In genomic region chr1:204457665-204458064, GRCh38 we compare ENCODE assay signal across 21 cellular contexts. TPM values are rescaled to one million over a fixed set of nuclear protein-coding genes. Genes with fewer than 3 reads are reported as not detected.
DNase-seq lines count a peak whose midpoint lies in the region; ATAC-seq and TF ChIP-seq lines count a peak whose summit lies in the region.
"Had no signal": no experiment of that assay in that cellular context is flagged by ENCODE, and none has a peak within 500 bp of the region (broad histone marks: within the 10 kb centered on the region; RNA-seq: fewer than 3 reads in every experiment).

No MANE protein-coding gene starts in this region.

- no peaks in the 10 kb centered on the region for H3K9me3 ChIP-seq in CD4-positive, alpha-beta T cell (ENCODE audit: control insufficient read depth, low read length)
- no peaks in the 10 kb centered on the region for H3K9me3 ChIP-seq in SK-N-MC (ENCODE audit: low read depth, low read length)
- H3K9me3 ChIP-seq: HAP-1, lower lobe of right lung, transverse colon had no signal

- peak overlapping the region; percentile 31 for H3K27ac Mint-ChIP-seq in CD4-positive, alpha-beta T cell
- peak overlapping the region; percentile 90 for H3K27ac Mint-ChIP-seq in glutamatergic neuron (ENCODE audit: unreplicated experiment)
- H3K27ac Mint-ChIP-seq: activated naive CD8-positive, alpha-beta T cell treated with anti-CD3 and anti-CD28 coated beads, Interleukin-2, amount 50 U/mL, for 24 hours; dendritic cell treated with granulocyte-macrophage colony-stimulating factor and Interleukin-4, amounts not matched to agents 40 ng/mL and 50 ng/mL, for 4 days had no signal

- peaks cover 51% of the 10 kb centered on the region for H3K4me1 Mint-ChIP-seq in CD4-positive, alpha-beta T cell (ENCODE audit: low read depth)
- H3K4me1 Mint-ChIP-seq in glutamatergic neuron (ENCODE audit: low read depth, unreplicated experiment): peaks cover 53% of the 10 kb centered on the region

- CTCF ChIA-PET in CD4-positive, alpha-beta T cell (lab: Charles Lee): interaction anchor here (1.2 kb wide), 1 partner anchor 12 kb away, joined by 5 read pairs; no protein-coding TSS in a partner anchor

- intact Hi-C loops in CD4-positive, alpha-beta T cell (cut with DNase I, micrococcal nuclease): no loop called here

- TF ChIP-seq CTCF in CD4-positive, alpha-beta T cell (IDR thresholded peaks at IDR 0.05): no peak
- no peak for TF ChIP-seq CTCF in glutamatergic neuron (IDR thresholded peaks at IDR 0.05; ENCODE audit: partially characterized antibody, unreplicated experiment)

- no peak overlapping the region for H3K9ac ChIP-seq in SK-N-MC (ENCODE audit: insufficient read length)

- no peak overlapping the region for H3K4me3 ChIP-seq in SK-N-MC
- H3K4me3 ChIP-seq: HAP-1, lower lobe of right lung, transverse colon had no signal

- no peaks in the 10 kb centered on the region for H3K27me3 ChIP-seq in CD4-positive, alpha-beta T cell (ENCODE audit: control insufficient read depth, insufficient read depth, low read length)
- H3K27me3 ChIP-seq: transverse colon had no signal

- no peak for DNase-seq in CD4-positive, alpha-beta T cell
- DNase-seq in SK-N-MC (ENCODE audit: low read depth, low spot score) (no peak), glutamatergic neuron (no peak), retina (peak; percentile 73), NCI-H510A (lab: John Stamatoyannopoulos, UW) (no peak), SKM-1 (lab: John Stamatoyannopoulos, UW; ENCODE audit: unreplicated experiment) (no peak)
- DNase-seq: activated naive CD8-positive, alpha-beta T cell treated with anti-CD3 and anti-CD28 coated beads, Interleukin-2, amount 50 U/mL, for 24 hours; Calu3; EL; lower lobe of right lung; NCI-H1105; NCI-H2107; stimulated activated CD4-positive, alpha-beta T cell treated with anti-CD3 and anti-CD28 coated beads, Interleukin-1b, Interleukin-23, amount 100 ng/mL, for 48 hours; stimulated activated naive CD4-positive, alpha-beta T cell treated with Interleukin-2 at 50 U/mL for 16 hours; transverse colon had no signal

- peaks cover 81% of the 10 kb centered on the region for H3K36me3 Mint-ChIP-seq in CD4-positive, alpha-beta T cell (ENCODE audit: low read depth)
- H3K36me3 Mint-ChIP-seq in glutamatergic neuron (ENCODE audit: unreplicated experiment): peaks cover 19% of the 10 kb centered on the region

- no peaks in the 10 kb centered on the region for H3K9me3 Mint-ChIP-seq in CD4-positive, alpha-beta T cell
- peaks cover 28% of the 10 kb centered on the region for H3K9me3 Mint-ChIP-seq in glutamatergic neuron (ENCODE audit: unreplicated experiment)
- H3K9me3 Mint-ChIP-seq: activated naive CD8-positive, alpha-beta T cell treated with anti-CD3 and anti-CD28 coated beads, Interleukin-2, amount 50 U/mL, for 24 hours; dendritic cell treated with granulocyte-macrophage colony-stimulating factor and Interleukin-4, amounts not matched to agents 40 ng/mL and 50 ng/mL, for 4 days had no signal

- ATAC-seq in CD4-positive, alpha-beta T cell (ENCODE audit: poor library complexity): no peak
- no peak for ATAC-seq in GM18511 (IDR thresholded peaks at IDR 0.05; ENCODE audit: unreplicated experiment)
- ATAC-seq: activated naive CD8-positive, alpha-beta T cell treated with anti-CD3 and anti-CD28 coated beads, Interleukin-2, amount 50 U/mL, for 24 hours; SK-N-SH treated with all-trans-retinoic acid at 6 μM for 48 hours had no signal

- no peaks in the 10 kb centered on the region for H3K27me3 Mint-ChIP-seq in CD4-positive, alpha-beta T cell
- peaks cover 30% of the 10 kb centered on the region for H3K27me3 Mint-ChIP-seq in glutamatergic neuron (ENCODE audit: unreplicated experiment)
- H3K27me3 Mint-ChIP-seq: activated naive CD8-positive, alpha-beta T cell treated with anti-CD3 and anti-CD28 coated beads, Interleukin-2, amount 50 U/mL, for 24 hours; progenitor cell of endocrine pancreas had no signal

- no peak overlapping the region for H3K4me3 Mint-ChIP-seq in CD4-positive, alpha-beta T cell
- H3K4me3 Mint-ChIP-seq in glutamatergic neuron (ENCODE audit: unreplicated experiment): peak overlapping the region; percentile 67
- H3K4me3 Mint-ChIP-seq: activated naive CD8-positive, alpha-beta T cell treated with anti-CD3 and anti-CD28 coated beads, Interleukin-2, amount 50 U/mL, for 24 hours; dendritic cell treated with granulocyte-macrophage colony-stimulating factor and Interleukin-4, amounts not matched to agents 40 ng/mL and 50 ng/mL, for 4 days had no signal

- POLR2A ChIA-PET in CD4-positive, alpha-beta T cell (lab: Charles Lee): interaction anchor here (1.1 to 1.4 kb wide), 2 partner anchors 37 to 59 kb away, joined by 3 read pairs; partner anchors contain the start of genes MDM4 and PIK3C2B

- H3K27ac ChIP-seq in CD4-positive, alpha-beta T cell (ENCODE audit: low read depth, low read length): no peak overlapping the region
- peak overlapping the region; percentile 42; the same call in 1 of the 2 replicates for H3K27ac ChIP-seq in SK-N-MC
- H3K27ac ChIP-seq: epithelial cell of prostate, lower lobe of right lung had no signal

- H3K36me3 ChIP-seq in SK-N-MC (ENCODE audit: insufficient read depth, low read length): peaks cover 2% of the 10 kb centered on the region; the same call in 1 of the 2 replicates

RNA-seq across cellular contexts. Expression of gene PIK3C2B, which starts 36.9 kb away (rescaled TPM):
- total RNA-seq in CD4-positive, alpha-beta T cell: 10 to 100 TPM; 25.5 to 27.1 TPM
- 156 TPM for total RNA-seq in glutamatergic neuron (ENCODE audit: unreplicated experiment)

RNA-seq across cellular contexts. Expression of gene PPP1R15B, which starts 46.0 kb away (rescaled TPM):
- 100 to 1,000 TPM; 171 to 179 TPM for total RNA-seq in CD4-positive, alpha-beta T cell
- total RNA-seq in glutamatergic neuron (ENCODE audit: unreplicated experiment): 45.3 TPM

RNA-seq across cellular contexts. Expression of gene MDM4, which starts 58.5 kb away (rescaled TPM):
- total RNA-seq in CD4-positive, alpha-beta T cell: 100 to 1,000 TPM; 260 to 266 TPM
- 93.9 TPM for total RNA-seq in glutamatergic neuron (ENCODE audit: unreplicated experiment)
